In the genomic region with DNA sequence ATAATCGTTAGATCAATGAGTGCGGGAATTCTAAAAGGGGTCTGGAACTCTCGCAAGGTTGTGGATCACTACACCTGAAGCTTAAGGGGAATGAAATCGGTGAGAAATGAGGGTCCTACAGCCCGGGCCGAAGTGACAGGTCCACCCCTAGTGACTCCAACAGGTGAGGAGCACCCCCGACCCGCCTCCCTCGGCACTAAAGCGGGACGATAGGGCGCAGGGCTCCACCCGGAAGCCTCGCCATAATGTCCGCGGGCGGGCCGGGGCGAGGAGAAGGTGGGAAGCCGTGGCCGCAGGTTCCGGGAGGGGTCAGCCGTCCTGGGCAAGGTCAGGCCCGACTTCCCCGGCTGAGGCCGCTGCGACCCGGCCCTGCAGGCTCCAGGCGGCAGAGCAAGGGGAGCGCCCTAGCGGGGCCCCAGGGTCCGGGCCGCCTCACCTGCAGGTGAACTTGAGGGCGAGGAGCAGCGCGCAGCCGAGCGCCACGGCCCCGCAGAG, we compare ENCODE assay signal across 1 cellular context.
TF ChIP-seq lines count a peak whose summit lies in the region.

No MANE protein-coding gene starts in this region.

TF ChIP-seq in HCT116, 20 proteins besides CTCF, POLR2A, EP300 and RAD21 (continued from another document):
- TF ChIP-seq, protein P1, sequence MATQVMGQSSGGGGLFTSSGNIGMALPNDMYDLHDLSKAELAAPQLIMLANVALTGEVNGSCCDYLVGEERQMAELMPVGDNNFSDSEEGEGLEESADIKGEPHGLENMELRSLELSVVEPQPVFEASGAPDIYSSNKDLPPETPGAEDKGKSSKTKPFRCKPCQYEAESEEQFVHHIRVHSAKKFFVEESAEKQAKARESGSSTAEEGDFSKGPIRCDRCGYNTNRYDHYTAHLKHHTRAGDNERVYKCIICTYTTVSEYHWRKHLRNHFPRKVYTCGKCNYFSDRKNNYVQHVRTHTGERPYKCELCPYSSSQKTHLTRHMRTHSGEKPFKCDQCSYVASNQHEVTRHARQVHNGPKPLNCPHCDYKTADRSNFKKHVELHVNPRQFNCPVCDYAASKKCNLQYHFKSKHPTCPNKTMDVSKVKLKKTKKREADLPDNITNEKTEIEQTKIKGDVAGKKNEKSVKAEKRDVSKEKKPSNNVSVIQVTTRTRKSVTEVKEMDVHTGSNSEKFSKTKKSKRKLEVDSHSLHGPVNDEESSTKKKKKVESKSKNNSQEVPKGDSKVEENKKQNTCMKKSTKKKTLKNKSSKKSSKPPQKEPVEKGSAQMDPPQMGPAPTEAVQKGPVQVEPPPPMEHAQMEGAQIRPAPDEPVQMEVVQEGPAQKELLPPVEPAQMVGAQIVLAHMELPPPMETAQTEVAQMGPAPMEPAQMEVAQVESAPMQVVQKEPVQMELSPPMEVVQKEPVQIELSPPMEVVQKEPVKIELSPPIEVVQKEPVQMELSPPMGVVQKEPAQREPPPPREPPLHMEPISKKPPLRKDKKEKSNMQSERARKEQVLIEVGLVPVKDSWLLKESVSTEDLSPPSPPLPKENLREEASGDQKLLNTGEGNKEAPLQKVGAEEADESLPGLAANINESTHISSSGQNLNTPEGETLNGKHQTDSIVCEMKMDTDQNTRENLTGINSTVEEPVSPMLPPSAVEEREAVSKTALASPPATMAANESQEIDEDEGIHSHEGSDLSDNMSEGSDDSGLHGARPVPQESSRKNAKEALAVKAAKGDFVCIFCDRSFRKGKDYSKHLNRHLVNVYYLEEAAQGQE (IDR thresholded peaks at IDR 0.05; ENCODE audit: low read depth) = no peak
- TF ChIP-seq JUND (IDR thresholded peaks at IDR 0.05) = no peak
- TF ChIP-seq SIN3A (IDR thresholded peaks at IDR 0.05; ENCODE audit: low read depth) = no peak; the same call in 1 of the 2 replicates
